Comparison of ENCODE assay signal across 1 cellular context in genomic region chr10:32954080-32954479, GRCh38.
TF ChIP-seq lines count a peak whose summit lies in the region.

No MANE protein-coding gene starts in this region.

TF ChIP-seq in IMR-90, 13 proteins besides CTCF, POLR2A, EP300 and RAD21 (continued from another document):
- no peak for TF ChIP-seq ELK1 (IDR thresholded peaks at IDR 0.05; ENCODE audit: borderline replicate concordance, low read depth, low read length)
- TF ChIP-seq, protein P1, sequence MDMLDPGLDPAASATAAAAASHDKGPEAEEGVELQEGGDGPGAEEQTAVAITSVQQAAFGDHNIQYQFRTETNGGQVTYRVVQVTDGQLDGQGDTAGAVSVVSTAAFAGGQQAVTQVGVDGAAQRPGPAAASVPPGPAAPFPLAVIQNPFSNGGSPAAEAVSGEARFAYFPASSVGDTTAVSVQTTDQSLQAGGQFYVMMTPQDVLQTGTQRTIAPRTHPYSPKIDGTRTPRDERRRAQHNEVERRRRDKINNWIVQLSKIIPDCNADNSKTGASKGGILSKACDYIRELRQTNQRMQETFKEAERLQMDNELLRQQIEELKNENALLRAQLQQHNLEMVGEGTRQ (IDR thresholded peaks at IDR 0.05; ENCODE audit: low read depth, low read length) = no peak
- no peak for TF ChIP-seq NFE2L2 (IDR thresholded peaks at IDR 0.05; ENCODE audit: low read depth, low read length)
